2 cellular contexts compared by ENCODE assay signal in genomic region chr6:160529524-160529923, GRCh38.
DNase-seq lines count a peak whose midpoint lies in the region; ATAC-seq, FAIRE-seq and TF ChIP-seq lines count a peak whose summit lies in the region.
"Not testable (repeated sequence)": the region's sequence is repeated elsewhere in the genome, so short reads cannot be mapped to it uniquely, and the experiment has no call there.

No MANE protein-coding gene starts in this region.

- not testable (repeated sequence) for H3K4me2 ChIP-seq in K562 (ENCODE audit: insufficient read depth, low read length); HepG2 (ENCODE audit: low read depth, low read length)

- not testable (repeated sequence) for H4K20me1 ChIP-seq in K562 (replicated peaks; ENCODE audit: control insufficient read depth, insufficient read depth, low read length); HepG2 (ENCODE audit: insufficient read depth, low read length)

- POLR2A ChIA-PET in K562 (lab: Yijun Ruan, JAX); HepG2 (lab: Yijun Ruan, JAX): not testable (repeated sequence)

- H3K36me3 ChIP-seq in K562 (ENCODE audit: control insufficient read depth, insufficient read depth, low read length); HepG2 (replicated peaks in 1 of 2; ENCODE audit: control insufficient read depth in 1 of 2, insufficient read depth in 2 of 2, low read length in 2 of 2): not testable (repeated sequence)

- in situ Hi-C loops in K562 (cut with MboI); HepG2 (cut with HindIII; ENCODE audit: extremely low pct_ligation_motif_present, low pct_unique_long_range_greater_than_20kb): not testable (repeated sequence)

- 0% methylated on average over 5 of the region's 5 CpGs for WGBS in K562 (ENCODE audit: insufficient coverage, low coverage, missing lambda C conversion rate)
- 27% methylated on average over 5 of the region's 5 CpGs for WGBS in HepG2 (ENCODE audit: low lambda C conversion rate)

- CTCF ChIA-PET in K562 (lab: Yijun Ruan, JAX; ENCODE audit: low intra/inter-chr PET ratio); HepG2 (lab: Yijun Ruan, JAX; ENCODE audit: low intra/inter-chr PET ratio, low total read pairs): not testable (repeated sequence)

- not testable (repeated sequence) for H2AFZ ChIP-seq in K562 (ENCODE audit: low read depth, low read length); HepG2 (ENCODE audit: low read length)

- H3K9me3 ChIP-seq in K562 (replicated peaks; ENCODE audit: control insufficient read depth, insufficient read depth, low read depth, low read length): not testable (repeated sequence)
- H3K9me3 ChIP-seq in HepG2 (ENCODE audit: low read length): peaks cover 10% of the 10 kb centered on the region

- ATAC-seq in K562, HepG2: not testable (repeated sequence)

- BruUV-seq in K562 (replicated peaks; lab: Mats Ljungman, UMichigan); HepG2 (replicated peaks; lab: Mats Ljungman, UMichigan): not testable (repeated sequence)

- not testable (repeated sequence) for FAIRE-seq in K562 (lab: Jason Lieb, UNC); HepG2 (lab: Jason Lieb, UNC)

- H3K4me1 ChIP-seq in K562 (replicated peaks in 1 of 2; ENCODE audit: control insufficient read depth in 2 of 2, insufficient read depth in 2 of 2, low read length in 2 of 2); HepG2 (ENCODE audit: insufficient read depth, low read length): not testable (repeated sequence)

- not testable (repeated sequence) for DNase-seq in K562 (ENCODE audit: extremely low read depth in 1 of 4, low spot score in 3 of 4); HepG2 (ENCODE audit: low spot score)

- not testable (repeated sequence) for H3K79me2 ChIP-seq in K562 (ENCODE audit: control insufficient read depth, insufficient read depth, low read length); HepG2 (ENCODE audit: insufficient read depth, low read length)

- not testable (repeated sequence) for H3K4me3 ChIP-seq in K562; HepG2 (replicated peaks in 1 of 3; ENCODE audit: insufficient read depth in 1 of 3, low read depth in 2 of 3, low read length in 3 of 3)

- not testable (repeated sequence) for H3K27ac ChIP-seq in K562 (ENCODE audit: extremely low read depth, low read depth, low read length); HepG2 (ENCODE audit: extremely low read length, insufficient read depth, low read length)

- intact Hi-C loops in K562 (cut with micrococcal nuclease); HepG2 (cut with micrococcal nuclease; ENCODE audit: unreplicated experiment): not testable (repeated sequence)

- not testable (repeated sequence) for H3K9me1 ChIP-seq in K562 (ENCODE audit: control insufficient read depth, insufficient read depth, low read length)

- H3K27me3 ChIP-seq in K562 (ENCODE audit: control insufficient read depth in 2 of 2, insufficient read depth in 2 of 2, low read length in 2 of 2); HepG2 (ENCODE audit: control insufficient read depth in 1 of 2, insufficient read depth in 2 of 2, low read length in 2 of 2): not testable (repeated sequence)

- not testable (repeated sequence) for TF ChIP-seq CTCF in K562 (IDR thresholded peaks at IDR 0.05 in 2 of 3, conservative IDR thresholded peaks at IDR 0.05 in 1 of 3; ENCODE audit: insufficient read depth in 2 of 3, low read depth in 1 of 3, low read length in 3 of 3); HepG2 (CRISPR knock-in tag; IDR thresholded peaks at IDR 0.05)

- TF ChIP-seq RAD21 in K562 (CRISPR knock-in tag; conservative IDR thresholded peaks at IDR 0.05 in 1 of 2, IDR thresholded peaks at IDR 0.05 in 1 of 2); HepG2 (CRISPR knock-in tag; IDR thresholded peaks at IDR 0.05): not testable (repeated sequence)

- not testable (repeated sequence) for TF ChIP-seq POLR2A in K562 (conservative IDR thresholded peaks at IDR 0.05); HepG2 (IDR thresholded peaks at IDR 0.05; ENCODE audit: insufficient read depth in 1 of 2, low read depth in 2 of 2, low read length in 2 of 2)

- not testable (repeated sequence) for TF ChIP-seq EP300 in K562 (IDR thresholded peaks at IDR 0.05; ENCODE audit: low read length); HepG2 (IDR thresholded peaks at IDR 0.05; ENCODE audit: low read depth in 2 of 2, low read length in 2 of 2); HepG2 (CRISPR knock-in tag; IDR thresholded peaks at IDR 0.05; ENCODE audit: borderline replicate concordance)

- H3K9ac ChIP-seq in K562 (ENCODE audit: insufficient read depth in 1 of 2, low read depth in 2 of 2, low read length in 2 of 2); HepG2 (ENCODE audit: insufficient read depth, low read depth, low read length): not testable (repeated sequence)

TF ChIP-seq in K562, 482 proteins besides CTCF, POLR2A, EP300 and RAD21:
- TF ChIP-seq ZFP1 (CRISPR knock-in tag; IDR thresholded peaks at IDR 0.05): peak; percentile 69; the same call in 1 of the 2 replicates

TF ChIP-seq in HepG2, 621 proteins besides CTCF, POLR2A, EP300 and RAD21:
- peak; percentile 69; the same call in 1 of the 2 replicates for TF ChIP-seq ZFP1 (CRISPR knock-in tag; IDR thresholded peaks at IDR 0.05)
